Comparison of ENCODE assay signal across 8 cellular contexts in genomic region chr10:23157691-23158369, GRCh38. TPM values are rescaled to one million over a fixed set of nuclear protein-coding genes. Genes with fewer than 3 reads are reported as not detected.
DNase-seq lines count a peak whose midpoint lies in the region; ATAC-seq and TF ChIP-seq lines count a peak whose summit lies in the region.

No MANE protein-coding gene starts in this region.

- peaks cover 2% of the 10 kb centered on the region for H3K4me1 Mint-ChIP-seq in T-helper 2 cell treated with Interferon-gamma antibody and Interleukin-4, amounts not matched to agents 5 μg/mL and 100 μg/mL, for 36 hours (ENCODE audit: low read depth)

- H3K4me3 Mint-ChIP-seq in T-helper 2 cell treated with Interferon-gamma antibody and Interleukin-4, amounts not matched to agents 5 μg/mL and 100 μg/mL, for 36 hours: no peak overlapping the region

- ATAC-seq in GM19035 (IDR thresholded peaks at IDR 0.05; ENCODE audit: unreplicated experiment) (peak; percentile 56), HG03442 (IDR thresholded peaks at IDR 0.05; ENCODE audit: unreplicated experiment) (peak; percentile 43), Panc1 (peak; percentile 84)

- no peaks in the 10 kb centered on the region for H4K20me1 ChIP-seq in fibroblast of lung (ENCODE audit: control insufficient read depth, extremely low read depth, insufficient read depth, low read length)

- POLR2A ChIA-PET in Panc1 (lab: Charles Lee): no interaction called here

- H3K9me3 Mint-ChIP-seq in T-helper 2 cell treated with Interferon-gamma antibody and Interleukin-4, amounts not matched to agents 5 μg/mL and 100 μg/mL, for 36 hours: no peaks in the 10 kb centered on the region

- DNase-seq in DMS79 treated with DMSO at 0.1 percent for 48 hours (lab: John Stamatoyannopoulos, UW) (peak; percentile 11), Panc1 (ENCODE audit: low read depth, low spot score) (no peak), fibroblast of lung (ENCODE audit: low read depth in 2 of 2) (peak; percentile 47 to 60)
- DNase-seq in T-helper 2 cell treated with Interferon-gamma antibody and Interleukin-4, amounts not matched to agents 5 μg/mL and 100 μg/mL, for 36 hours (ENCODE audit: low spot score): no peak
- no peak for DNase-seq in stimulated activated CD4-positive, alpha-beta T cell treated with anti-CD3 and anti-CD28 coated beads, Interleukin-4, amount 100 ng/mL, for 1 hour

- no TSS peak for BruUV-seq in Panc1 (replicated peaks; lab: Mats Ljungman, UMichigan)

- H3K4me3 ChIP-seq in Panc1 (ENCODE audit: low read depth in 2 of 2, low read length in 2 of 2) (no peak overlapping the region), fibroblast of lung (replicated peaks in 1 of 4; ENCODE audit: control extremely low read depth in 1 of 4, insufficient read depth in 1 of 4, low read depth in 3 of 4, low read length in 4 of 4) (peak overlapping the region in 1 of 4 experiments; percentile 12), skeletal muscle satellite cell (ENCODE audit: low read length) (peak overlapping the region; percentile 7)

- H3K36me3 ChIP-seq in Panc1 (ENCODE audit: control insufficient read depth, insufficient read depth, low read length) (no peaks in the 10 kb centered on the region), fibroblast of lung (ENCODE audit: control insufficient read depth, insufficient read depth, low read length) (no peaks in the 10 kb centered on the region), skeletal muscle satellite cell (ENCODE audit: insufficient read depth, low read length) (no peaks in the 10 kb centered on the region)

- no peak overlapping the region for H2AFZ ChIP-seq in fibroblast of lung (ENCODE audit: low read length)

- CTCF ChIA-PET in Panc1 (lab: Charles Lee): interaction anchor here (0.8 to 0.9 kb wide), 2 partner anchors 29 to 136 kb away, joined by 3 to 4 read pairs; no protein-coding TSS in a partner anchor

- H3K27me3 Mint-ChIP-seq in T-helper 2 cell treated with Interferon-gamma antibody and Interleukin-4, amounts not matched to agents 5 μg/mL and 100 μg/mL, for 36 hours (ENCODE audit: low read depth): peaks cover 3% of the 10 kb centered on the region

- H3K9me3 ChIP-seq in Panc1 (ENCODE audit: control insufficient read depth, insufficient read depth, low read depth, low read length) (no peaks in the 10 kb centered on the region), fibroblast of lung (ENCODE audit: control insufficient read depth, insufficient read depth, low read depth, low read length) (no peaks in the 10 kb centered on the region), skeletal muscle satellite cell (replicated peaks; ENCODE audit: low read length) (no peaks in the 10 kb centered on the region)

- H3K27me3 ChIP-seq in Panc1 (ENCODE audit: control insufficient read depth, insufficient read depth, low read length): no peaks in the 10 kb centered on the region
- H3K27me3 ChIP-seq in fibroblast of lung (ENCODE audit: control insufficient read depth, insufficient read depth, low read length): no peaks in the 10 kb centered on the region
- H3K27me3 ChIP-seq in skeletal muscle satellite cell (ENCODE audit: control insufficient read depth, insufficient read depth, low read length): peaks cover 30% of the 10 kb centered on the region

- H3K27ac Mint-ChIP-seq in T-helper 2 cell treated with Interferon-gamma antibody and Interleukin-4, amounts not matched to agents 5 μg/mL and 100 μg/mL, for 36 hours: no peak overlapping the region

- H3K4me1 ChIP-seq in Panc1 (ENCODE audit: control insufficient read depth, insufficient read depth, low read length): 0 out of 2 replicates have a peak, but pooled peaks cover 3% of the 10 kb centered on the region
- peaks cover 2% of the 10 kb centered on the region for H3K4me1 ChIP-seq in fibroblast of lung (ENCODE audit: control insufficient read depth, extremely low read depth, insufficient read depth, low read length)
- H3K4me1 ChIP-seq in skeletal muscle satellite cell (ENCODE audit: control insufficient read depth, insufficient read depth, low read length): no peaks in the 10 kb centered on the region

- H3K4me2 ChIP-seq in fibroblast of lung (ENCODE audit: extremely low read depth, insufficient read depth, low read length) (peak overlapping the region; percentile 23), skeletal muscle satellite cell (ENCODE audit: low read length) (peak overlapping the region; percentile 63)

- in situ Hi-C loops in Panc1 (cut with HindIII; ENCODE audit: low pct_unique_long_range_greater_than_20kb, low sequenced_read_pairs): no loop called here

- no peaks in the 10 kb centered on the region for H3K36me3 Mint-ChIP-seq in T-helper 2 cell treated with Interferon-gamma antibody and Interleukin-4, amounts not matched to agents 5 μg/mL and 100 μg/mL, for 36 hours (ENCODE audit: low read depth)

- intact Hi-C loops in Panc1 (cut with micrococcal nuclease; ENCODE audit: unreplicated experiment): loop anchor here (1.0 to 10.0 kb wide), 2 partner anchors 135 to 547 kb away; no protein-coding TSS in a partner anchor

- H3K79me2 ChIP-seq in fibroblast of lung (ENCODE audit: control insufficient read depth, insufficient read depth, low read length): no peaks in the 10 kb centered on the region

- no peak overlapping the region for H3K9ac ChIP-seq in fibroblast of lung (ENCODE audit: insufficient read depth, low read length)
- H3K9ac ChIP-seq in skeletal muscle satellite cell (ENCODE audit: low read depth, low read length): no peak overlapping the region

- H3K27ac ChIP-seq in Panc1 (ENCODE audit: low read length) (no peak overlapping the region), fibroblast of lung (ENCODE audit: insufficient read depth, low read length) (no peak overlapping the region)

- no peak for TF ChIP-seq CTCF in Panc1 (IDR thresholded peaks at IDR 0.05)
- peak in 1 of 2 donors; percentile 42 for TF ChIP-seq CTCF in fibroblast of lung (conservative IDR thresholded peaks at IDR 0.05 in 1 of 2, IDR thresholded peaks at IDR 0.05 in 1 of 2; ENCODE audit: low read depth in 1 of 2, low read length in 2 of 2)

RNA-seq across cellular contexts. Expression of gene PTF1A, which starts 34.3 kb away (rescaled TPM):
- total RNA-seq in Panc1 (2021; ENCODE audit: unreplicated experiment): not detected
- not detected for polyA plus RNA-seq in Panc1 (2012; ENCODE audit: insufficient read length)
- total RNA-seq in fibroblast of lung: not detected in 2 replicates
- not detected in 2 replicates for polyA plus RNA-seq in fibroblast of lung
- polyA plus RNA-seq in fibroblast of lung (2012): not detected in 2 replicates
- not detected in 2 replicates for polyA minus RNA-seq in fibroblast of lung (ENCODE audit: low replicate concordance)
- not detected in 2 replicates for total RNA-seq in skeletal muscle satellite cell (2012; rRNA removed)

Comparison
In these comparisons a context has a peak if more than half of its experiments do, and no peak if none do; other contexts are left out.
1. DNase-seq: peak in DMS79 treated with DMSO at 0.1 percent for 48 hours (single experiment) and fibroblast of lung (2 of 2); none in Panc1 (single experiment), T-helper 2 cell treated with Interferon-gamma antibody and Interleukin-4, amounts not matched to agents 5 μg/mL and 100 μg/mL, for 36 hours (single experiment) and stimulated activated CD4-positive, alpha-beta T cell treated with anti-CD3 and anti-CD28 coated beads, Interleukin-4, amount 100 ng/mL, for 1 hour (single experiment).
2. Peak in every context shown above with its lines, with median percentiles within 50 percentile points of each other: ATAC-seq.